ENCODE assay signal across 8 cellular contexts in genomic region chr16:19696312-19696711, GRCh38.
A peak's percentile ranks its signal among the peaks of the same experiment; 100 is the strongest.
DNase-seq lines count a peak whose midpoint lies in the region; ATAC-seq and TF ChIP-seq lines count a peak whose summit lies in the region.

No MANE protein-coding gene starts in this region.

- ATAC-seq in SK-N-SH treated with all-trans-retinoic acid at 6 μM for 48 hours, result peak; percentile 13
- no peak for ATAC-seq in GM21576 (IDR thresholded peaks at IDR 0.05; ENCODE audit: unreplicated experiment)
- no peak for ATAC-seq in GM21723 (IDR thresholded peaks at IDR 0.05; ENCODE audit: unreplicated experiment)

- peak; percentile 59 for DNase-seq in NCI-H1436 (lab: John Stamatoyannopoulos, UW)
- DNase-seq in NCI-H1436 treated with DMSO at 0.1 percent for 48 hours (lab: John Stamatoyannopoulos, UW), result no peak
- peak; percentile 90 for DNase-seq in astrocyte of the spinal cord (ENCODE audit: low read depth, low spot score)
- peak; percentile 95 for DNase-seq in iris pigment epithelial cell (ENCODE audit: low read depth)
- peak; percentile 28 for DNase-seq in stimulated activated CD8-positive, alpha-beta memory T cell treated with anti-CD3 and anti-CD28 coated beads, Interleukin-12 subunit alpha, Interleukin-12 subunit beta, amount 100 ng/mL, for 1 hour (ENCODE audit: low read depth)

- in situ Hi-C loops in astrocyte of the spinal cord (cut with HindIII; ENCODE audit: low sequenced_read_pairs), result no loop called here

- no peak overlapping the region for H3K4me3 ChIP-seq in astrocyte of the spinal cord (ENCODE audit: low read depth, low read length)

- TF ChIP-seq CTCF in astrocyte of the spinal cord (IDR thresholded peaks at IDR 0.05; ENCODE audit: low read depth, low read length), result no peak

TF ChIP-seq in SK-N-SH treated with all-trans-retinoic acid at 6 μM for 48 hours, 23 proteins besides CTCF, POLR2A, EP300 and RAD21:
- TF ChIP-seq TOX (CRISPR knock-in tag; IDR thresholded peaks at IDR 0.05; ENCODE audit: borderline replicate concordance), result no peak; the same call in 1 of the 2 replicates
- TF ChIP-seq ESRRG (CRISPR knock-in tag; IDR thresholded peaks at IDR 0.05), result no peak
- TF ChIP-seq TCF4 (CRISPR knock-in tag; IDR thresholded peaks at IDR 0.05; ENCODE audit: borderline replicate concordance), result no peak
- TF ChIP-seq ZNF70 (CRISPR knock-in tag; IDR thresholded peaks at IDR 0.05), result no peak
- no peak for TF ChIP-seq TSHZ2 (CRISPR knock-in tag; IDR thresholded peaks at IDR 0.05)
